ENCODE assay signal across 8 cellular contexts in the genomic region with DNA sequence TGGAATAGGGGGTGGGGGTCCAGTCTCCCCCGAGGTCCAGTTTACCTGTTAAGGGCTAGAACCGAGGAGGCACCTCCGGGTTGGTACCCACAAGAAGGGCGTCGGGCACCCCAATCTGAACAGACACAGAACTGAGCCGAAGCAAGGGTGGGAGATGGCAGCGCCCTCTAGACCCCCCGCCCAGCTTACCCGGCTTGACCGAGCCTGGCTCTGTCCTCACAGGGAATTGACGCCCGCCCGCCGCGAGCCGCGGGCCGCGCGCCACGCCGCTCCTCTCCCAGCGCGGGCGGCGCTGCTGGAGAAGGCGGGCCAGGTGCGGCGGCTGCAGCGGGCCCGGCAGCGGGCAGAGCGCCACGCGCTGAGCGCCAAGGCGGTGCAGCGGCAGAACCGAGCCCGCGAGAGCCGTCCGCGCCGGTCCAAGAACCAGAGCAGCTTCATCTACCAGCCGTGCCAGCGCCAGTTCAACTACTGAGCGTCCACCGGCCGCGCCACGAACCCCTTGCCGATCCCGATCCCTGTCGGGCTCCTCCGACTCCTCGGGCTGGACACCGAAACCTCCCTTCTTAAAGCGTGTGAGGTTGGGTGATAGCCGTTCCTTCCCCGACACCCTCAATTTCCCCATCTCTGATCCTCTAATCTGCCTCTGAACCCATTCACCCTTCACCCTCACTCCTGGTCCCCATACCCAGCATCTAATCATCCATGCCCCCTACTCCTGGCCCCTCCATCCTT. TPM values are rescaled to one million over a fixed set of nuclear protein-coding genes. Genes with fewer than 3 reads are reported as not detected.
DNase-seq lines count a peak whose midpoint lies in the region; ATAC-seq and TF ChIP-seq lines count a peak whose summit lies in the region.

No MANE protein-coding gene starts in this region.

- H2AK5ac ChIP-seq in IMR-90 (ENCODE audit: low read depth, low read length), result peak overlapping the region; percentile 83

- peak; percentile 31 for ATAC-seq in GM21447 (IDR thresholded peaks at IDR 0.05; ENCODE audit: unreplicated experiment)
- ATAC-seq in IMR-90 (ENCODE audit: low read depth), result peak; percentile 48
- ATAC-seq in right lobe of liver, result peak; percentile 47 to 85 (median 75)

- H2AFZ ChIP-seq in IMR-90 (replicated peaks; ENCODE audit: low read length, poor library complexity), result peak overlapping the region; percentile 97

- intact Hi-C loops in IMR-90 (cut with micrococcal nuclease), result loop anchor here (5.0 kb wide), 3 partner anchors 57 to 398 kb away; no protein-coding TSS in a partner anchor
- intact Hi-C loops in right lobe of liver (cut with DNase I), result loop anchor here (10.0 kb wide), 2 partner anchors 165 to 175 kb away; no protein-coding TSS in a partner anchor

- H4K8ac ChIP-seq in IMR-90 (ENCODE audit: low read depth in 2 of 2, low read length in 2 of 2), result peak overlapping the region; percentile 29 to 78; a peak in 1 of 4 replicates

- H3K18ac ChIP-seq in IMR-90 (ENCODE audit: low read depth, low read length), result no peak overlapping the region; the same call in 1 of the 2 replicates

- H3K9me1 ChIP-seq in IMR-90 (ENCODE audit: insufficient read depth, low read length), result peaks cover 32% of the 10 kb centered on the region

- peak overlapping the region; percentile 53 for H3K23ac ChIP-seq in IMR-90 (ENCODE audit: low read depth, low read length)

- H2BK20ac ChIP-seq in IMR-90 (ENCODE audit: low read depth, low read length), result peak overlapping the region; percentile 12; the same call in 1 of the 2 replicates

- TF ChIP-seq POLR2A in IMR-90 (IDR thresholded peaks at IDR 0.05; ENCODE audit: low read depth, low read length) (no peak), right lobe of liver (IDR thresholded peaks at IDR 0.05) (peak; percentile 22)

- H3K4ac ChIP-seq in IMR-90 (ENCODE audit: low read depth, low read length), result peak overlapping the region; percentile 82

- peaks cover 0 to 60% of the 10 kb centered on the region in 2 experiments; a peak in 2 of 4 replicates for H3K79me1 ChIP-seq in IMR-90 (ENCODE audit: low read depth in 1 of 2, low read length in 2 of 2)

- in situ Hi-C loops in IMR-90 (cut with MboI; ENCODE audit: low sequenced_read_pairs), result loop anchor here (10.0 kb wide), 1 partner anchor 405 kb away; the partner anchor contains the start of gene AHCY

- peak overlapping the region; percentile 84 for H3K14ac ChIP-seq in IMR-90 (replicated peaks; ENCODE audit: low read depth, low read length)

- H3K9me3 ChIP-seq in IMR-90 (ENCODE audit: control insufficient read depth, insufficient read depth, low read length) (no peaks in the 10 kb centered on the region), right lobe of liver (no peaks in the 10 kb centered on the region)

- WGBS in IMR-90 (ENCODE audit: extremely low coverage in 2 of 2, insufficient read length in 1 of 2), 2 experiments, result 2% methylated on average over 32 of the region's 61 CpGs; no CpG with 5 or more reads in 1 of the 2 experiments
- WGBS in right lobe of liver (ENCODE audit: insufficient coverage, low coverage, low lambda C conversion rate, missing lambda C conversion rate), result 22% methylated on average over 3 of the region's 61 CpGs

- peak overlapping the region; percentile 28; the same call in 1 of the 2 replicates for H4K5ac ChIP-seq in IMR-90 (ENCODE audit: low read depth, low read length)

- CTCF ChIA-PET in IMR-90 (lab: Yijun Ruan, JAX), result interaction anchor here (0.8 to 1.3 kb wide), 2 partner anchors 60 to 184 kb away, joined by 3 to 4 read pairs; no protein-coding TSS in a partner anchor

- TF ChIP-seq RAD21 in IMR-90 (IDR thresholded peaks at IDR 0.05; ENCODE audit: low read length), result no peak

- peak overlapping the region; percentile 39 for H4K91ac ChIP-seq in IMR-90 (ENCODE audit: insufficient read depth, low read depth, low read length)

- peak overlapping the region; percentile 40; the same call in 1 of the 2 replicates for H2BK120ac ChIP-seq in IMR-90 (ENCODE audit: low read depth, low read length)

- H3K56ac ChIP-seq in IMR-90 (ENCODE audit: extremely low read depth, insufficient read depth, low read length), result no peak overlapping the region; the same call in 1 of the 2 replicates

- H3K4me1 ChIP-seq in IMR-90 (ENCODE audit: control insufficient read depth, insufficient read depth, low read length) (peaks cover 22% of the 10 kb centered on the region), right lobe of liver (peaks cover 0 to 43% (median 13%) of the 10 kb centered on the region in 4 donors)

- H3K4me3 ChIP-seq in IMR-90 (ENCODE audit: insufficient read depth, low read depth, low read length) (peak overlapping the region; percentile 57), right lobe of liver (peak overlapping the region; percentile 50 to 75 (median 65))

- POLR2A ChIA-PET in IMR-90 (lab: Charles Lee; ENCODE audit: unreplicated experiment), result no interaction called here

- peak overlapping the region; percentile 24 for H3K27ac ChIP-seq in IMR-90 (ENCODE audit: insufficient read depth, low read length)
- H3K27ac ChIP-seq in right lobe of liver, result peak overlapping the region; percentile 39 to 100 (median 85)

- peak overlapping the region; percentile 37; the same call in 1 of the 3 replicates for H2BK15ac ChIP-seq in IMR-90 (ENCODE audit: low read depth, low read length)

- H3K27me3 ChIP-seq in IMR-90 (ENCODE audit: control insufficient read depth, insufficient read depth, low read length) (no peaks in the 10 kb centered on the region), right lobe of liver (no peaks in the 10 kb centered on the region)

- DNase-seq in NCI-H2107 treated with DMSO at 0.1 percent for 48 hours (lab: John Stamatoyannopoulos, UW; ENCODE audit: unreplicated experiment) (peak; percentile 48), NCI-H2107 (lab: John Stamatoyannopoulos, UW) (no peak), IMR-90 (peak; percentile 51), SK-N-DZ (ENCODE audit: low spot score) (peak; percentile 43), dedifferentiated amniotic fluid mesenchymal stem cell (ENCODE audit: extremely low spot score) (peak; percentile 22), right lobe of liver (peak; percentile 70 to 88 (median 84))
- peak; percentile 24 to 48 for DNase-seq in stimulated activated CD8-positive, alpha-beta memory T cell treated with anti-CD3 and anti-CD28 coated beads, Interleukin-4, amount 100 ng/mL, for 1 hour (ENCODE audit: low read depth in 2 of 2, low spot score in 1 of 2)

- H3K36me3 ChIP-seq in IMR-90 (ENCODE audit: control insufficient read depth, insufficient read depth, low read length) (peaks cover 22% of the 10 kb centered on the region), right lobe of liver (peaks cover 0 to 7% (median 3%) of the 10 kb centered on the region in 4 donors)

- dilution Hi-C loops in IMR-90 (cut with HindIII; ENCODE audit: low sequenced_read_pairs, unreplicated experiment), result no loop called here

- no peak overlapping the region for H2BK5ac ChIP-seq in IMR-90 (ENCODE audit: low read depth, low read length, poor library complexity, severe bottlenecking)

- peak overlapping the region; percentile 90 for H2AK9ac ChIP-seq in IMR-90 (replicated peaks; ENCODE audit: low read depth, low read length, poor library complexity)

- TF ChIP-seq CTCF in IMR-90 (conservative IDR thresholded peaks at IDR 0.05; ENCODE audit: low read depth, low read length), result peak; percentile 33
- peak in 2 of 4 donors; percentile 40 to 48 for TF ChIP-seq CTCF in right lobe of liver (IDR thresholded peaks at IDR 0.05)

- BruUV-seq in IMR-90 (replicated peaks; lab: Mats Ljungman, UMichigan), result no TSS peak

- peak overlapping the region; percentile 34 for H3K9ac ChIP-seq in IMR-90 (ENCODE audit: low read depth, low read length)

- peaks cover 27% of the 10 kb centered on the region; the same call in 1 of the 2 replicates for H4K20me1 ChIP-seq in IMR-90 (ENCODE audit: insufficient read depth, low read length)

- peak overlapping the region; percentile 79 for H3K4me2 ChIP-seq in IMR-90 (ENCODE audit: low read depth, low read length)

TF ChIP-seq in IMR-90, 13 proteins besides CTCF, POLR2A, EP300 and RAD21:
- TF ChIP-seq MXI1 (IDR thresholded peaks at IDR 0.05; ENCODE audit: borderline replicate concordance, low read depth, low read length) (0 out of 2 replicates have a peak, but pooled peaks have one; percentile 34), MAFK (IDR thresholded peaks at IDR 0.05; ENCODE audit: low read depth, low read length) (no peak), BHLHE40 (IDR thresholded peaks at IDR 0.05; ENCODE audit: low read depth, low read length) (no peak)

RNA-seq across cellular contexts. Expression of gene TP53INP2, which starts 5.9 kb away (rescaled TPM):
- 1.1 and 1.3 TPM in 2 replicates for total RNA-seq in IMR-90 (2012; rRNA removed)
- polyA plus RNA-seq in IMR-90 (2012; rRNA removed), result 6.8 and 7.4 TPM in 2 replicates
- polyA plus RNA-seq in IMR-90 (2012; cell fraction: cytosol; rRNA removed), result 4.7 and 5.8 TPM in 2 replicates
- polyA plus RNA-seq in IMR-90 (2012; cell fraction: nucleus; rRNA removed; ENCODE audit: low replicate concordance), result 19.6 and 42.6 TPM in 2 replicates
- polyA plus RNA-seq in SK-N-DZ (2014; cell fraction: cytosol; rRNA removed), result 13.1 and 17.0 TPM in 2 replicates
- polyA plus RNA-seq in SK-N-DZ (2014; cell fraction: nucleus; rRNA removed), result 8.1 and 14.3 TPM in 2 replicates
- total RNA-seq in right lobe of liver, result 10 to 100 TPM in 4 of 6 experiments, 1 to 10 TPM in 2; 5.8 to 24.1 (median 12.7) TPM

RNA-seq across cellular contexts. Expression of gene PIGU, which starts 33.1 kb away (rescaled TPM):
- total RNA-seq in IMR-90 (2012; rRNA removed) (11.1 and 16.1 TPM in 2 replicates), right lobe of liver (10 to 100 TPM in 2 of 6 experiments, 1 to 10 TPM in 4; 4.0 to 14.9 (median 7.3) TPM)
- polyA plus RNA-seq in IMR-90 (2012; rRNA removed), result 31.1 and 32.4 TPM in 2 replicates
- polyA plus RNA-seq in IMR-90 (2012; cell fraction: cytosol; rRNA removed), result 18.5 and 21.3 TPM in 2 replicates
- polyA plus RNA-seq in IMR-90 (2012; cell fraction: nucleus; rRNA removed; ENCODE audit: low replicate concordance), result 9.5 and 16.5 TPM in 2 replicates
- polyA plus RNA-seq in SK-N-DZ (2014; cell fraction: cytosol; rRNA removed), result 41.5 and 43.8 TPM in 2 replicates
- polyA plus RNA-seq in SK-N-DZ (2014; cell fraction: nucleus; rRNA removed), result 18.2 and 32.8 TPM in 2 replicates
